17 cellular contexts compared by ENCODE assay signal in the genomic region with DNA sequence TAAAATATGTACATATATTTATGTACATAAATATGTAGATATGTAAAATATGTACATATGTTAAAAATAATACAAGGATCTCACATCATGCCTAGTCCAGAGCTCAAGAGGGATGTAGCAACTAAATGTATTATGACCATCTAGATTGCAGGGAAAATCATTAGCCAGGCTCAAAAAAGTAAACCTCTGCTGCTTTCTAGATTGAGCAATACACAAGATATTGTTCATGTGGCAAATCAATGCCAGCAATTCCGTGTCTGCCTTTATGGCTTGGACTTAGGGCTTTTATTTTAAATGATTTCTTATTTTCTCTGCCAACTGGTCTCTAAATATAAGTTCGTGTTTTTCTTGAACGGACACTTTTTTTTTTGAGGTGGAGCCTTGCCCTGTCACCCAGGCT.
DNase-seq lines count a peak whose midpoint lies in the region; TF ChIP-seq lines count a peak whose summit lies in the region.
"Had no signal": no experiment of that assay in that cellular context is flagged by ENCODE, and none has a peak within 500 bp of the region (broad histone marks: within the 10 kb centered on the region; RNA-seq: fewer than 3 reads in every experiment).

No MANE protein-coding gene starts in this region.

- WGBS in esophagus squamous epithelium, 2 donors = 68 to 71% methylated on average over 3 of the region's 3 CpGs

- TF ChIP-seq CTCF in cardiac fibroblast (IDR thresholded peaks at IDR 0.05; ENCODE audit: low read depth, low read length) (no peak), fibroblast of the aortic adventitia (IDR thresholded peaks at IDR 0.05; ENCODE audit: insufficient read depth, low read length) (no peak), osteoblast (IDR thresholded peaks at IDR 0.05; ENCODE audit: extremely low read depth, low read depth, low read length) (no peak), esophagus squamous epithelium (IDR thresholded peaks at IDR 0.05) (no peak)

- no peak overlapping the region for H3K4me3 ChIP-seq in BLaER1 treated with 17β-estradiol and CSF1 and Interleukin-3, amounts not matched to agents 10 nM and 100 nM
- H3K4me3 ChIP-seq in cardiac fibroblast (replicated peaks in 1 of 2; ENCODE audit: low read depth in 2 of 2, low read length in 2 of 2) (no peak overlapping the region), fibroblast of the aortic adventitia (ENCODE audit: low read depth, low read length) (no peak overlapping the region), osteoblast (ENCODE audit: insufficient read depth, low read length) (no peak overlapping the region), esophagus squamous epithelium (no peak overlapping the region)
- H3K4me3 ChIP-seq: BLaER1, GM12878 had no signal

- H4K20me1 ChIP-seq in BLaER1 treated with 17β-estradiol and CSF1 and Interleukin-3, amounts not matched to agents 10 nM and 100 nM = 0 out of 22 replicates have a peak, but pooled peaks cover 0 to 8% (median 0%) of the 10 kb centered on the region in 11 experiments
- no peaks in the 10 kb centered on the region for H4K20me1 ChIP-seq in osteoblast (ENCODE audit: insufficient read depth, low read length)
- H4K20me1 ChIP-seq: BLaER1 had no signal

- intact Hi-C loops in esophagus squamous epithelium (cut with DNase I) = no loop called here

- H3K27me3 ChIP-seq in BLaER1 treated with 17β-estradiol and CSF1 and Interleukin-3, amounts not matched to agents 10 nM and 100 nM = no peaks in the 10 kb centered on the region
- H3K27me3 ChIP-seq in osteoblast (ENCODE audit: insufficient read depth, low read length) (no peaks in the 10 kb centered on the region), esophagus squamous epithelium (no peaks in the 10 kb centered on the region)
- H3K27me3 ChIP-seq: BLaER1 had no signal

- H3K9me3 ChIP-seq in BLaER1 treated with 17β-estradiol and CSF1 and Interleukin-3, amounts not matched to agents 10 nM and 100 nM (replicated peaks in 1 of 11) = peaks cover 11 to 24% (median 16%) of the 10 kb centered on the region in 11 experiments
- no peaks in the 10 kb centered on the region for H3K9me3 ChIP-seq in osteoblast (ENCODE audit: low read depth, low read length)
- H3K9me3 ChIP-seq in esophagus squamous epithelium = no peaks in the 10 kb centered on the region

- H3K27ac ChIP-seq in BLaER1 treated with 17β-estradiol and CSF1 and Interleukin-3, amounts not matched to agents 10 nM and 100 nM = peak overlapping the region in 7 of 11 experiments; percentile 1 to 73 (median 59); a peak in 8 of 22 replicates
- H3K27ac ChIP-seq in osteoblast (ENCODE audit: low read depth, low read length) (peak overlapping the region; percentile 37), esophagus squamous epithelium (no peak overlapping the region)
- H3K27ac ChIP-seq: BLaER1 had no signal

- H3K79me2 ChIP-seq in osteoblast (ENCODE audit: insufficient read depth, low read length) = peaks cover 82% of the 10 kb centered on the region

- TF ChIP-seq POLR2A in esophagus squamous epithelium (IDR thresholded peaks at IDR 0.05) = no peak

- H3K4me2 ChIP-seq in BLaER1 treated with 17β-estradiol and CSF1 and Interleukin-3, amounts not matched to agents 10 nM and 100 nM = peak overlapping the region in 6 of 11 experiments; percentile 42 to 58 (median 50); a peak in 9 of 22 replicates
- H3K4me2 ChIP-seq in osteoblast (ENCODE audit: insufficient read depth, low read length) = no peak overlapping the region

- peaks cover 5 to 34% (median 27%) of the 10 kb centered on the region in 10 experiments; a peak in 19 of 20 replicates for H3K4me1 ChIP-seq in BLaER1 treated with 17β-estradiol and CSF1 and Interleukin-3, amounts not matched to agents 10 nM and 100 nM
- peaks cover 34% of the 10 kb centered on the region for H3K4me1 ChIP-seq in osteoblast (ENCODE audit: insufficient read depth, low read length)
- H3K4me1 ChIP-seq in esophagus squamous epithelium = peaks cover 0 to 5% (median 0%) of the 10 kb centered on the region in 3 donors

- peak overlapping the region in 1 of 11 experiments; percentile 44; a peak in 2 of 22 replicates for H3K9ac ChIP-seq in BLaER1 treated with 17β-estradiol and CSF1 and Interleukin-3, amounts not matched to agents 10 nM and 100 nM
- H3K9ac ChIP-seq: BLaER1 had no signal

- H3K36me3 ChIP-seq in BLaER1 treated with 17β-estradiol and CSF1 and Interleukin-3, amounts not matched to agents 10 nM and 100 nM = peaks cover 6 to 46% (median 21%) of the 10 kb centered on the region in 11 experiments
- H3K36me3 ChIP-seq in osteoblast (ENCODE audit: insufficient read depth, low read length) = peaks cover 31% of the 10 kb centered on the region
- no peaks in the 10 kb centered on the region for H3K36me3 ChIP-seq in esophagus squamous epithelium

- peak; percentile 56 to 60 for DNase-seq in cardiac fibroblast (ENCODE audit: low read depth in 2 of 2)
- peak; percentile 75 for DNase-seq in fibroblast of the aortic adventitia (ENCODE audit: low read depth)
- DNase-seq in osteoblast (ENCODE audit: insufficient read length, low spot score, missing footprints) = peak; percentile 11
- no peak for DNase-seq in cerebellar nuclear complex (lab: John Stamatoyannopoulos, UW)
- no peak for DNase-seq in cerebellar cortex (ENCODE audit: low spot score)
- no peak for DNase-seq in esophagus squamous epithelium (lab: John Stamatoyannopoulos, UW)
- DNase-seq in NCI-H2227 treated with DMSO at 0.1 percent for 48 hours (lab: John Stamatoyannopoulos, UW) = no peak
- DNase-seq: 8988T; CD8-positive, alpha-beta memory T cell; DND-41; KG1; NCI-H1436 treated with DMSO at 0.1 percent for 48 hours; NCI-H2081; NCI-H524 had no signal

- no peak overlapping the region for H2AFZ ChIP-seq in osteoblast (ENCODE audit: low read length)

Comparison
In these comparisons a context has a peak if more than half of its experiments do, and no peak if none do; other contexts are left out.
1. H3K27ac ChIP-seq: peak in BLaER1 treated with 17β-estradiol and CSF1 and Interleukin-3, amounts not matched to agents 10 nM and 100 nM (7 of 11) and osteoblast (single experiment); none in esophagus squamous epithelium (0 of 4).
2. DNase-seq: peak in cardiac fibroblast (2 of 2), fibroblast of the aortic adventitia (single experiment) and osteoblast (single experiment); none in cerebellar nuclear complex (0 of 2), cerebellar cortex (single experiment), esophagus squamous epithelium (single experiment) and NCI-H2227 treated with DMSO at 0.1 percent for 48 hours (single experiment).